Comparison of ENCODE assay signal across 2 cellular contexts in genomic region chr17:29062215-29062614, GRCh38.
TF ChIP-seq lines count a peak whose summit lies in the region.

No MANE protein-coding gene starts in this region.

TF ChIP-seq in HEK293, 187 proteins besides CTCF, POLR2A, EP300 and RAD21:
- TF ChIP-seq ZNF670 (tag by site-specific recombination; IDR thresholded peaks at IDR 0.05; ENCODE audit: low read depth) (no peak), KLF16 (tag by site-specific recombination; IDR thresholded peaks at IDR 0.05) (no peak), PRDM6 (tag by site-specific recombination; IDR thresholded peaks at IDR 0.05) (no peak), KLF8 (tag by site-specific recombination; IDR thresholded peaks at IDR 0.05) (no peak), ZFHX2 (tag by site-specific recombination; conservative IDR thresholded peaks at IDR 0.05) (peak; percentile 55), EGR2 (tag by site-specific recombination; IDR thresholded peaks at IDR 0.05; ENCODE audit: low read depth) (peak; percentile 75), ZBTB21 (tag by site-specific recombination; IDR thresholded peaks at IDR 0.05) (no peak)

TF ChIP-seq in H1, 55 proteins besides CTCF, POLR2A, EP300 and RAD21:
- TF ChIP-seq CEBPB (IDR thresholded peaks at IDR 0.05; ENCODE audit: low read depth, low read length) (no peak), SAP30 (IDR thresholded peaks at IDR 0.05; ENCODE audit: insufficient read depth, insufficient replicate concordance, low read length) (no peak), BACH1 (IDR thresholded peaks at IDR 0.05; ENCODE audit: low read length) (no peak)
